ENCODE assay signal across 11 cellular contexts in the genomic region with DNA sequence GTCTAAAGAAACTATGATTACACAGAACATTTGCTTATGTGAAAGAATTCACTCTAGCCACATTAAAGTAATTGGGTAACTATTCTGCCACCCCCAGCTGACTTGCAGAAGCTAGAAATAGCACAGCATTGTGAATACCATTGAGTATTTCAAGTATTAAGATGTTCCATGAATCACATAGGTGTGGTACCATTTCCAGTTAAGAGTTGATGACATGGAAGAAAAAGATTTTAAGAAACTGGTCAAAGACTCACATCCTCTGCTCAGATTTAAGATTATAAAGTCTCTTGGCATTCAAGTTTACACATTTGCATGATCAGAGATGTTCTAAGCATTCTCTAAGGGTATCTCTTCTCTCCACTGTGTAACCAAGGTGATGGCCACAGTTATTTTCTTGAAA.
DNase-seq lines count a peak whose midpoint lies in the region; ATAC-seq and TF ChIP-seq lines count a peak whose summit lies in the region.
"Had no signal": no experiment of that assay in that cellular context is flagged by ENCODE, and none has a peak within 500 bp of the region (broad histone marks: within the 10 kb centered on the region; RNA-seq: fewer than 3 reads in every experiment).

No MANE protein-coding gene starts in this region.

- no peaks in the 10 kb centered on the region for H3K27me3 ChIP-seq in SJSA1 (replicated peaks)
- H3K27me3 ChIP-seq in smooth muscle cell (ENCODE audit: low read depth) = no peaks in the 10 kb centered on the region

- peaks cover 56% of the 10 kb centered on the region for H3K36me3 Mint-ChIP-seq in activated naive CD4-positive, alpha-beta T cell treated with anti-CD3 and anti-CD28 coated beads for 36 hours (ENCODE audit: low read depth)
- peaks cover 38% of the 10 kb centered on the region for H3K36me3 Mint-ChIP-seq in activated naive CD4-positive, alpha-beta T cell treated with anti-CD3 and anti-CD28 coated beads, Interleukin-2, amount 10 ng/mL, durations not matched to agents 7 days and 5 days

- TF ChIP-seq POLR2A in erythroblast (IDR thresholded peaks at IDR 0.05; ENCODE audit: low read length) = no peak

- H3K36me3 ChIP-seq in SJSA1 = peaks cover 8% of the 10 kb centered on the region
- peaks cover 6% of the 10 kb centered on the region for H3K36me3 ChIP-seq in smooth muscle cell (ENCODE audit: low read depth)

- no peak overlapping the region for H3K4me3 Mint-ChIP-seq in activated naive CD4-positive, alpha-beta T cell treated with anti-CD3 and anti-CD28 coated beads for 36 hours
- no peak overlapping the region for H3K4me3 Mint-ChIP-seq in activated naive CD4-positive, alpha-beta T cell treated with anti-CD3 and anti-CD28 coated beads, Interleukin-2, amount 10 ng/mL, durations not matched to agents 7 days and 5 days

- H3K9me3 ChIP-seq in SJSA1 (replicated peaks) = peaks cover 7% of the 10 kb centered on the region
- H3K9me3 ChIP-seq in smooth muscle cell (replicated peaks; ENCODE audit: low read depth) = no peaks in the 10 kb centered on the region

- no peaks in the 10 kb centered on the region for H3K79me2 ChIP-seq in smooth muscle cell (ENCODE audit: low read depth)

- intact Hi-C loops in activated naive CD4-positive, alpha-beta T cell treated with anti-CD3 and anti-CD28 coated beads for 36 hours (cut with micrococcal nuclease) = loop anchor here (1.0 kb wide), 9 partner anchors 28 to 348 kb away; no protein-coding TSS in a partner anchor

- no peak overlapping the region for H2AFZ ChIP-seq in smooth muscle cell (ENCODE audit: low read depth)

- DNase-seq in activated naive CD4-positive, alpha-beta T cell treated with anti-CD3 and anti-CD28 coated beads for 36 hours = peak; percentile 55
- DNase-seq in activated naive CD4-positive, alpha-beta T cell treated with anti-CD3 and anti-CD28 coated beads, Interleukin-2, amount 10 ng/mL, durations not matched to agents 7 days and 5 days = no peak
- DNase-seq in SJSA1 (ENCODE audit: low read depth in 1 of 2, low spot score in 2 of 2) (peak in 1 of 2 experiments; percentile 37), fibroblast of gingiva (ENCODE audit: low read depth) (peak; percentile 88), smooth muscle cell (lab: John Stamatoyannopoulos, UW; ENCODE audit: unreplicated experiment) (no peak), erythroblast (lab: John Stamatoyannopoulos, UW) (no peak), NCI-H748 (lab: John Stamatoyannopoulos, UW; ENCODE audit: unreplicated experiment) (no peak)
- DNase-seq: anterior cingulate cortex, C1 segment of cervical spinal cord, NCI-H1694 treated with DMSO at 0.1 percent for 48 hours had no signal

- peaks cover 18% of the 10 kb centered on the region for H3K4me1 ChIP-seq in SJSA1 (replicated peaks)
- H3K4me1 ChIP-seq in smooth muscle cell (ENCODE audit: low read depth) = peaks cover under 1% of the 10 kb centered on the region

- H3K9me3 Mint-ChIP-seq in activated naive CD4-positive, alpha-beta T cell treated with anti-CD3 and anti-CD28 coated beads for 36 hours = peaks cover 11% of the 10 kb centered on the region
- H3K9me3 Mint-ChIP-seq in activated naive CD4-positive, alpha-beta T cell treated with anti-CD3 and anti-CD28 coated beads, Interleukin-2, amount 10 ng/mL, durations not matched to agents 7 days and 5 days = peaks cover 12% of the 10 kb centered on the region

- H3K9ac ChIP-seq in smooth muscle cell (ENCODE audit: low read depth) = peak overlapping the region; percentile 5

- H3K27ac ChIP-seq in SJSA1 (peak overlapping the region; percentile 57), smooth muscle cell (ENCODE audit: low read depth) (peak overlapping the region; percentile 64)

- H3K4me1 Mint-ChIP-seq in activated naive CD4-positive, alpha-beta T cell treated with anti-CD3 and anti-CD28 coated beads for 36 hours (ENCODE audit: low read depth) = peaks cover 56% of the 10 kb centered on the region
- peaks cover 6% of the 10 kb centered on the region for H3K4me1 Mint-ChIP-seq in activated naive CD4-positive, alpha-beta T cell treated with anti-CD3 and anti-CD28 coated beads, Interleukin-2, amount 10 ng/mL, durations not matched to agents 7 days and 5 days

- H3F3A ChIP-seq in smooth muscle cell (ENCODE audit: low read depth) = peaks cover 8% of the 10 kb centered on the region

- H4K20me1 ChIP-seq in smooth muscle cell (ENCODE audit: low read depth) = no peaks in the 10 kb centered on the region

- H3K27me3 Mint-ChIP-seq in activated naive CD4-positive, alpha-beta T cell treated with anti-CD3 and anti-CD28 coated beads for 36 hours (ENCODE audit: low read depth) = no peaks in the 10 kb centered on the region
- no peaks in the 10 kb centered on the region for H3K27me3 Mint-ChIP-seq in activated naive CD4-positive, alpha-beta T cell treated with anti-CD3 and anti-CD28 coated beads, Interleukin-2, amount 10 ng/mL, durations not matched to agents 7 days and 5 days

- no peak for TF ChIP-seq CTCF in smooth muscle cell (IDR thresholded peaks at IDR 0.05; ENCODE audit: borderline replicate concordance, insufficient read depth, poor library complexity, severe bottlenecking)

- ATAC-seq in HG02763 (IDR thresholded peaks at IDR 0.05; ENCODE audit: unreplicated experiment) = no peak

- CTCF ChIA-PET in activated naive CD4-positive, alpha-beta T cell treated with anti-CD3 and anti-CD28 coated beads for 36 hours (lab: Charles Lee) = no interaction called here
- CTCF ChIA-PET in activated naive CD4-positive, alpha-beta T cell treated with anti-CD3 and anti-CD28 coated beads, Interleukin-2, amount 10 ng/mL, durations not matched to agents 7 days and 5 days (lab: Charles Lee) = no interaction called here

- H3K4me3 ChIP-seq in SJSA1 (no peak overlapping the region), smooth muscle cell (no peak overlapping the region)

- H3K27ac Mint-ChIP-seq in activated naive CD4-positive, alpha-beta T cell treated with anti-CD3 and anti-CD28 coated beads for 36 hours = peak overlapping the region; percentile 84
- no peak overlapping the region for H3K27ac Mint-ChIP-seq in activated naive CD4-positive, alpha-beta T cell treated with anti-CD3 and anti-CD28 coated beads, Interleukin-2, amount 10 ng/mL, durations not matched to agents 7 days and 5 days

- H3K4me2 ChIP-seq in smooth muscle cell = peak overlapping the region; percentile 28

Comparison
In these comparisons a context has a peak if more than half of its experiments do, and no peak if none do; other contexts are left out.
1. DNase-seq: peak in activated naive CD4-positive, alpha-beta T cell treated with anti-CD3 and anti-CD28 coated beads for 36 hours (single experiment) and fibroblast of gingiva (single experiment); none in activated naive CD4-positive, alpha-beta T cell treated with anti-CD3 and anti-CD28 coated beads, Interleukin-2, amount 10 ng/mL, durations not matched to agents 7 days and 5 days (single experiment), smooth muscle cell (single experiment), erythroblast (0 of 2) and NCI-H748 (single experiment).